ENCODE assay signal across 6 cellular contexts in genomic region chr7:100724364-100724763, GRCh38. TPM values are rescaled to one million over a fixed set of nuclear protein-coding genes. Genes with fewer than 3 reads are reported as not detected.
"Had no signal": no experiment of that assay in that cellular context is flagged by ENCODE, and none has a peak within 500 bp of the region (broad histone marks: within the 10 kb centered on the region; RNA-seq: fewer than 3 reads in every experiment).

No MANE protein-coding gene starts in this region.

RNA-seq across cellular contexts. Expression of gene EPO, which starts 4.1 kb away (rescaled TPM):
- total RNA-seq: GM23248, H4, HFFc6, HT1080, IMR-90 had no signal
- polyA plus RNA-seq: GM23248, IMR-90 had no signal

RNA-seq across cellular contexts. Expression of gene ZAN, which starts 9.0 kb away (rescaled TPM):
- total RNA-seq: GM23248, H4, H9, HFFc6, HT1080, IMR-90 had no signal
- polyA plus RNA-seq: GM23248, IMR-90 had no signal
